Comparison of ENCODE assay signal across 8 cellular contexts in genomic region chr4:87985097-87985886, GRCh38. TPM values are rescaled to one million over a fixed set of nuclear protein-coding genes. Genes with fewer than 3 reads are reported as not detected.
DNase-seq lines count a peak whose midpoint lies in the region; ATAC-seq and TF ChIP-seq lines count a peak whose summit lies in the region.

No MANE protein-coding gene starts in this region.

- in situ Hi-C loops in T47D (cut with HindIII; ENCODE audit: low pct_unique_long_range_greater_than_20kb, low sequenced_read_pairs): no loop called here

- TF ChIP-seq CTCF in lower leg skin (IDR thresholded peaks at IDR 0.05): no peak

- 0% methylated on average over 1 of the region's 1 CpG for WGBS in lower leg skin, 2 donors

- intact Hi-C loops in lower leg skin (cut with DNase I; ENCODE audit: low total_unique reads): no loop called here

- DNase-seq in DMS53 (lab: John Stamatoyannopoulos, UW) (peak; percentile 78), HPDE6-E6E7 (ENCODE audit: extremely low spot score) (peak; percentile 27), RPMI8226 (peak; percentile 77), T47D (ENCODE audit: low read depth in 1 of 2, low spot score in 1 of 2) (peak; percentile 24 to 67), iris pigment epithelial cell (ENCODE audit: low read depth) (peak; percentile 46), lower leg skin (ENCODE audit: low spot score in 2 of 2) (no peak)
- DNase-seq in stimulated activated CD8-positive, alpha-beta memory T cell treated with anti-CD3 and anti-CD28 coated beads, Interleukin-4, amount 100 ng/mL, for 48 hours: peak; percentile 56

- no peak overlapping the region for H3K4me3 ChIP-seq in lower leg skin (ENCODE audit: low read depth, poor library complexity, severe bottlenecking)

- ATAC-seq in GM19452 (IDR thresholded peaks at IDR 0.05; ENCODE audit: unreplicated experiment): peak; percentile 93

- TF ChIP-seq POLR2A in lower leg skin (IDR thresholded peaks at IDR 0.05): no peak

RNA-seq across cellular contexts. Expression of gene SPP1, which starts 9.8 kb away (rescaled TPM):
- total RNA-seq in lower leg skin: 10 to 100 TPM in 2 of 4 donors, 1 to 10 TPM in 2; 1.9 to 57.0 (median 7.4) TPM

RNA-seq across cellular contexts. Expression of gene PKD2, which starts 22.1 kb away (rescaled TPM):
- total RNA-seq in lower leg skin: 10 to 100 TPM; 17.3 to 25.4 (median 21.7) TPM

Comparison
In these comparisons a context has a peak if more than half of its experiments do, and no peak if none do; other contexts are left out.
1. DNase-seq: peak in DMS53 (single experiment), HPDE6-E6E7 (single experiment), RPMI8226 (single experiment), T47D (2 of 2), iris pigment epithelial cell (single experiment) and stimulated activated CD8-positive, alpha-beta memory T cell treated with anti-CD3 and anti-CD28 coated beads, Interleukin-4, amount 100 ng/mL, for 48 hours (single experiment); none in lower leg skin (0 of 2).